11 cellular contexts compared by ENCODE assay signal in genomic region chr2:30265441-30266015, GRCh38. TPM values are rescaled to one million over a fixed set of nuclear protein-coding genes. Genes with fewer than 3 reads are reported as not detected.
A peak's percentile ranks its signal among the peaks of the same experiment; 100 is the strongest.
DNase-seq lines count a peak whose midpoint lies in the region; ATAC-seq, FAIRE-seq and TF ChIP-seq lines count a peak whose summit lies in the region.
"Had no signal": no experiment of that assay in that cellular context is flagged by ENCODE, and none has a peak within 500 bp of the region (broad histone marks: within the 10 kb centered on the region; RNA-seq: fewer than 3 reads in every experiment).

No MANE protein-coding gene starts in this region.

- no peaks in the 10 kb centered on the region for H3K9me1 ChIP-seq in K562 (ENCODE audit: control insufficient read depth, insufficient read depth, low read length)

- H3K27ac Mint-ChIP-seq in IgD-negative memory B cell = peak overlapping the region; percentile 43 to 97 (median 90)
- peak overlapping the region; percentile 89 to 100 (median 97) for H3K27ac Mint-ChIP-seq in naive thymus-derived CD4-positive, alpha-beta T cell

- H3K9me3 Mint-ChIP-seq in IgD-negative memory B cell = peaks cover 0 to 10% (median 0%) of the 10 kb centered on the region in 3 donors
- H3K9me3 Mint-ChIP-seq in naive thymus-derived CD4-positive, alpha-beta T cell = peaks cover 0 to 15% (median 0%) of the 10 kb centered on the region in 11 donors

- H2AFZ ChIP-seq in K562 (ENCODE audit: low read depth, low read length) = no peak overlapping the region

- H3K4me2 ChIP-seq in K562 (ENCODE audit: insufficient read depth, low read length) = no peak overlapping the region

- DNase-seq in AG20443 (ENCODE audit: low spot score) = peak; percentile 72
- no peak for DNase-seq in K562 (ENCODE audit: extremely low read depth in 1 of 4, low spot score in 3 of 4)
- DNase-seq in naive thymus-derived CD4-positive, alpha-beta T cell = no peak
- no peak for DNase-seq in stimulated activated CD8-positive, alpha-beta memory T cell treated with anti-CD3 and anti-CD28 coated beads, Interleukin-4, amount 100 ng/mL, for 48 hours
- no peak for DNase-seq in GM13977 (ENCODE audit: low spot score)
- no peak for DNase-seq in HTR-8/SVneo (ENCODE audit: insufficient read length, low spot score)
- no peak for DNase-seq in MV-4-11 (lab: John Stamatoyannopoulos, UW)
- DNase-seq: NCI-H82; stimulated activated CD4-positive, alpha-beta T cell treated with anti-CD3 and anti-CD28 coated beads, Interleukin-12 subunit alpha, Interleukin-12 subunit beta, amount 100 ng/mL, for 4 hours had no signal

- no peak for TF ChIP-seq EP300 in K562 (IDR thresholded peaks at IDR 0.05; ENCODE audit: low read length)

- H3K27ac ChIP-seq in K562 (ENCODE audit: extremely low read depth, low read depth, low read length) = no peak overlapping the region
- H3K27ac ChIP-seq in naive thymus-derived CD4-positive, alpha-beta T cell (ENCODE audit: low read depth, low read length) = peak overlapping the region; percentile 82

- CTCF ChIA-PET in K562 (lab: Yijun Ruan, JAX; ENCODE audit: low intra/inter-chr PET ratio) = no interaction called here
- CTCF ChIA-PET in naive thymus-derived CD4-positive, alpha-beta T cell (lab: Charles Lee) = interaction anchor here (0.6 to 3.5 kb wide), 10 partner anchors 8 to 210 kb away, joined by 3 to 17 read pairs (median 4); no protein-coding TSS in a partner anchor

- H3K4me3 ChIP-seq in K562 = no peak overlapping the region
- peak overlapping the region; percentile 44 for H3K4me3 ChIP-seq in naive thymus-derived CD4-positive, alpha-beta T cell (ENCODE audit: low read length)
- H3K4me3 ChIP-seq: lung had no signal

- no peaks in the 10 kb centered on the region for H3K27me3 ChIP-seq in K562 (ENCODE audit: control insufficient read depth in 2 of 2, insufficient read depth in 2 of 2, low read length in 2 of 2)
- no peaks in the 10 kb centered on the region for H3K27me3 ChIP-seq in naive thymus-derived CD4-positive, alpha-beta T cell (ENCODE audit: control insufficient read depth in 2 of 2, insufficient read depth in 2 of 2, low read length in 2 of 2)

- peaks cover 9% of the 10 kb centered on the region for H3K36me3 Mint-ChIP-seq in IgD-negative memory B cell
- H3K36me3 Mint-ChIP-seq in naive thymus-derived CD4-positive, alpha-beta T cell = peaks cover 1 to 44% (median 19%) of the 10 kb centered on the region in 5 donors

- TF ChIP-seq POLR2A in K562 (conservative IDR thresholded peaks at IDR 0.05) = no peak

- no peaks in the 10 kb centered on the region for H3K36me3 ChIP-seq in K562 (ENCODE audit: control insufficient read depth, insufficient read depth, low read length)
- H3K36me3 ChIP-seq in naive thymus-derived CD4-positive, alpha-beta T cell (ENCODE audit: control insufficient read depth in 2 of 3, insufficient read depth in 3 of 3, low read length in 3 of 3) = peaks cover 0 to 5% (median 0%) of the 10 kb centered on the region in 3 experiments

- no peak overlapping the region for H3K9ac ChIP-seq in K562 (ENCODE audit: insufficient read depth in 1 of 2, low read depth in 2 of 2, low read length in 2 of 2)

- FAIRE-seq in K562 (lab: Jason Lieb, UNC) (peak; percentile 19), HTR-8/SVneo (lab: Jason Lieb, UNC) (no peak)

- no peaks in the 10 kb centered on the region for H3K27me3 Mint-ChIP-seq in IgD-negative memory B cell
- no peaks in the 10 kb centered on the region for H3K27me3 Mint-ChIP-seq in naive thymus-derived CD4-positive, alpha-beta T cell

- TF ChIP-seq CTCF in K562 (IDR thresholded peaks at IDR 0.05 in 2 of 3, conservative IDR thresholded peaks at IDR 0.05 in 1 of 3; ENCODE audit: insufficient read depth in 2 of 3, low read depth in 1 of 3, low read length in 3 of 3) (no peak), GM13977 (IDR thresholded peaks at IDR 0.05; ENCODE audit: extremely low read depth, insufficient read depth, missing control alignments) (no peak)

- peaks cover 46 to 62% (median 55%) of the 10 kb centered on the region in 3 donors for H3K4me1 Mint-ChIP-seq in IgD-negative memory B cell
- peaks cover 48 to 94% (median 88%) of the 10 kb centered on the region in 7 donors for H3K4me1 Mint-ChIP-seq in naive thymus-derived CD4-positive, alpha-beta T cell

- H3K4me3 Mint-ChIP-seq in IgD-negative memory B cell = peak overlapping the region in 2 of 4 donors; percentile 79 to 90
- peak overlapping the region; percentile 68 to 92 (median 84) for H3K4me3 Mint-ChIP-seq in naive thymus-derived CD4-positive, alpha-beta T cell

- no peaks in the 10 kb centered on the region for H3K79me2 ChIP-seq in K562 (ENCODE audit: control insufficient read depth, insufficient read depth, low read length)

- POLR2A ChIA-PET in K562 (lab: Yijun Ruan, JAX) = interaction anchor here (0.6 to 1.2 kb wide), 2 partner anchors 18 to 413 kb away, joined by 3 to 5 read pairs; no protein-coding TSS in a partner anchor
- POLR2A ChIA-PET in naive thymus-derived CD4-positive, alpha-beta T cell (lab: Charles Lee) = interaction anchor here (0.9 to 42.6 kb wide), 15 partner anchors 9 to 210 kb away, joined by 3 to 901 read pairs (median 5); partner anchors contain the start of gene LBH

- no peaks in the 10 kb centered on the region for H3K9me3 ChIP-seq in K562 (replicated peaks; ENCODE audit: control insufficient read depth, insufficient read depth, low read depth, low read length)
- H3K9me3 ChIP-seq in naive thymus-derived CD4-positive, alpha-beta T cell (ENCODE audit: control insufficient read depth in 2 of 3, low read length in 3 of 3) = no peaks in the 10 kb centered on the region

- no peak for TF ChIP-seq RAD21 in K562 (CRISPR knock-in tag; conservative IDR thresholded peaks at IDR 0.05 in 1 of 2, IDR thresholded peaks at IDR 0.05 in 1 of 2)

- WGBS in K562 (ENCODE audit: insufficient coverage, low coverage, missing lambda C conversion rate) = 50% methylated on average over 2 of the region's 2 CpGs

- no peaks in the 10 kb centered on the region for H4K20me1 ChIP-seq in K562 (replicated peaks; ENCODE audit: control insufficient read depth, insufficient read depth, low read length)

- ATAC-seq in K562 = no peak
- no peak for ATAC-seq in naive thymus-derived CD4-positive, alpha-beta T cell

- in situ Hi-C loops in K562 (cut with MboI) (no loop called here), GM13977 (cut with MboI; ENCODE audit: low pct_unique_long_range_greater_than_20kb, low sequenced_read_pairs, unreplicated experiment) (no loop called here)

- H3K4me1 ChIP-seq in K562 (replicated peaks in 1 of 2; ENCODE audit: control insufficient read depth in 2 of 2, insufficient read depth in 2 of 2, low read length in 2 of 2) = peaks cover 15% of the 10 kb centered on the region in 2 experiments; a peak in 3 of 5 replicates
- peaks cover 46 to 69% of the 10 kb centered on the region in 2 donors for H3K4me1 ChIP-seq in naive thymus-derived CD4-positive, alpha-beta T cell (ENCODE audit: control insufficient read depth in 2 of 2, insufficient read depth in 2 of 2, low read length in 2 of 2)

- BruUV-seq in K562 (replicated peaks; lab: Mats Ljungman, UMichigan) = no TSS peak

- intact Hi-C loops in K562 (cut with micrococcal nuclease) = loop anchor here (2.0 kb wide), 1 partner anchor 13 kb away; no protein-coding TSS in a partner anchor
- intact Hi-C loops in naive thymus-derived CD4-positive, alpha-beta T cell (cut with micrococcal nuclease) = loop anchor here (1.0 to 5.0 kb wide), 10 partner anchors 7 to 182 kb away; partner anchors contain the start of genes LBH (in 2 of the 2), LCLAT1 (in 2 of the 2) and YPEL5 (in 1 of the 2)

TF ChIP-seq in K562, 482 proteins besides CTCF, POLR2A, EP300 and RAD21 (continues in another document):
- TF ChIP-seq ZNF224 (CRISPR knock-in tag; IDR thresholded peaks at IDR 0.05) (no peak), KLF13 (tag; IDR thresholded peaks at IDR 0.05; ENCODE audit: borderline replicate concordance, low read depth) (no peak), RBM39 (optimal IDR thresholded peaks at IDR 0.05; ENCODE audit: low read depth, low read length) (no peak), ZNF77 (CRISPR knock-in tag; IDR thresholded peaks at IDR 0.05) (no peak), IRF9 (tag; IDR thresholded peaks at IDR 0.05) (no peak), CHCHD3 (CRISPR knock-in tag; IDR thresholded peaks at IDR 0.05) (no peak), ZNF146 (CRISPR knock-in tag; IDR thresholded peaks at IDR 0.05; ENCODE audit: unreplicated experiment) (no peak), GTF2F1 (IDR thresholded peaks at IDR 0.05; ENCODE audit: low read depth, low read length) (no peak), ZNF23 (CRISPR knock-in tag; IDR thresholded peaks at IDR 0.05) (no peak), GABPB1 (CRISPR knock-in tag; IDR thresholded peaks at IDR 0.05) (no peak), HNRNPUL1 (IDR thresholded peaks at IDR 0.05; ENCODE audit: low read length) (no peak)

RNA-seq across cellular contexts. Expression of gene LBH, which starts 34.2 kb away (rescaled TPM):
- polyA plus RNA-seq in IgD-negative memory B cell = 163 TPM
- 4.1 and 9.5 TPM in 2 replicates for total RNA-seq in K562 (2011; cell fraction: chromatin; rRNA removed; ENCODE audit: low replicate concordance)
- total RNA-seq in K562 (2011; cell fraction: nucleolus; rRNA removed) = 14.5 and 15.2 TPM in 2 replicates
- 8.9 and 11.3 TPM in 2 replicates for total RNA-seq in K562 (2011; cell fraction: nucleoplasm; rRNA removed)
- total RNA-seq in K562 (2014; rRNA removed) = 7.4 and 23.5 TPM in 2 replicates
- total RNA-seq in K562 (2014; rRNA removed; fragmentation: Illumina TruSeq; extraction: Trizol) = 5.7 and 6.0 TPM in 2 replicates
- total RNA-seq in K562 (2015; rRNA removed; fragmentation: Illumina TruSeq; extraction: Trizol) = 4.6 and 7.3 TPM in 2 replicates
- total RNA-seq in K562 (2021) = 9.5 and 12.1 TPM in 2 replicates
- 8.2 and 9.5 TPM in 2 replicates for polyA plus RNA-seq in K562 (2011; rRNA removed)
- 13.7 and 24.2 TPM in 2 replicates for polyA plus RNA-seq in K562 (2011; cell fraction: cytosol; rRNA removed)
- polyA plus RNA-seq in K562 (2011; cell fraction: nucleus; rRNA removed) = 4.1 and 4.6 TPM in 2 replicates
- 6.0 and 6.2 TPM in 2 replicates for polyA plus RNA-seq in K562 (2012)
- polyA plus RNA-seq in K562 (2014; fragmentation: Illumina TruSeq; extraction: Trizol) = 8.1 TPM in 2 replicates
- 1 to 10 TPM; 3.1 to 5.9 TPM for polyA plus RNA-seq in K562 (2014; fragmentation: Nextera tagmentation; extraction: Ambion mirVana)
- polyA plus RNA-seq in K562 (2014; rRNA removed) = 9.4 and 13.4 TPM in 2 replicates
- 10.9 and 13.0 TPM in 2 replicates for polyA minus RNA-seq in K562 (2011; rRNA and poly(A)+ RNA removed)
- polyA minus RNA-seq in K562 (2011; cell fraction: cytosol; rRNA and poly(A)+ RNA removed) = 5.6 and 12.1 TPM in 2 replicates
- polyA minus RNA-seq in K562 (2011; cell fraction: nucleus; rRNA and poly(A)+ RNA removed) = 7.7 and 15.4 TPM in 2 replicates
- total RNA-seq in naive thymus-derived CD4-positive, alpha-beta T cell = 100 to 1,000 TPM; 146 to 517 (median 192) TPM
- polyA plus RNA-seq in naive thymus-derived CD4-positive, alpha-beta T cell = 100 to 1,000 TPM; 269 to 292 TPM
